Comparison of ENCODE assay signal across 8 cellular contexts in genomic region chr9:127589955-127590370, GRCh38. TPM values are rescaled to one million over a fixed set of nuclear protein-coding genes. Genes with fewer than 3 reads are reported as not detected.
A peak's percentile ranks its signal among the peaks of the same experiment; 100 is the strongest.
DNase-seq lines count a peak whose midpoint lies in the region; ATAC-seq and TF ChIP-seq lines count a peak whose summit lies in the region.

No MANE protein-coding gene starts in this region.

- DNase-seq in EH (ENCODE audit: low read depth) (peak; percentile 82), RPMI7951 (ENCODE audit: low read depth) (peak; percentile 71), cardiac fibroblast (ENCODE audit: low read depth in 2 of 2) (peak; percentile 81 to 88), kidney tubule cell (ENCODE audit: low spot score) (peak; percentile 82), suprapubic skin (ENCODE audit: low spot score in 2 of 2) (peak in 1 of 2 donors; percentile 85)
- no peak for DNase-seq in stimulated activated naive CD4-positive, alpha-beta T cell treated with Interleukin-2 at 50 U/mL for 16 hours (lab: John Stamatoyannopoulos, UW)

- TF ChIP-seq POLR2A in suprapubic skin (IDR thresholded peaks at IDR 0.05), result no peak

- no peak overlapping the region for H3K4me3 ChIP-seq in cardiac fibroblast (replicated peaks in 1 of 2; ENCODE audit: low read depth in 2 of 2, low read length in 2 of 2)
- no peak overlapping the region for H3K4me3 ChIP-seq in suprapubic skin

- H3K36me3 ChIP-seq in suprapubic skin, result no peaks in the 10 kb centered on the region

- no peak for TF ChIP-seq EP300 in suprapubic skin (IDR thresholded peaks at IDR 0.05)

- no peaks in the 10 kb centered on the region for H3K27me3 ChIP-seq in suprapubic skin

- TF ChIP-seq CTCF in LNCAP (IDR thresholded peaks at IDR 0.05) (peak; percentile 96), cardiac fibroblast (IDR thresholded peaks at IDR 0.05; ENCODE audit: low read depth, low read length) (peak; percentile 94), suprapubic skin (IDR thresholded peaks at IDR 0.05) (peak; percentile 89 to 96)

- no peak overlapping the region for H3K27ac ChIP-seq in suprapubic skin

- no peaks in the 10 kb centered on the region for H3K9me3 ChIP-seq in suprapubic skin

- ATAC-seq in HG03432 (IDR thresholded peaks at IDR 0.05; ENCODE audit: unreplicated experiment), result no peak

- 7% methylated on average over 8 of the region's 8 CpGs for WGBS in suprapubic skin

- H3K4me1 ChIP-seq in suprapubic skin, result peaks cover 12% of the 10 kb centered on the region

RNA-seq across cellular contexts. Expression of gene STXBP1, which starts 22.1 kb away (rescaled TPM):
- total RNA-seq in RPMI7951 (2014; rRNA removed; shearing (Covaris generic)), result 10.3 and 12.4 TPM in 2 replicates
- total RNA-seq in suprapubic skin, result 10 to 100 TPM; 18.4 to 28.2 (median 24.5) TPM
